15 cellular contexts compared by ENCODE assay signal in the genomic region with DNA sequence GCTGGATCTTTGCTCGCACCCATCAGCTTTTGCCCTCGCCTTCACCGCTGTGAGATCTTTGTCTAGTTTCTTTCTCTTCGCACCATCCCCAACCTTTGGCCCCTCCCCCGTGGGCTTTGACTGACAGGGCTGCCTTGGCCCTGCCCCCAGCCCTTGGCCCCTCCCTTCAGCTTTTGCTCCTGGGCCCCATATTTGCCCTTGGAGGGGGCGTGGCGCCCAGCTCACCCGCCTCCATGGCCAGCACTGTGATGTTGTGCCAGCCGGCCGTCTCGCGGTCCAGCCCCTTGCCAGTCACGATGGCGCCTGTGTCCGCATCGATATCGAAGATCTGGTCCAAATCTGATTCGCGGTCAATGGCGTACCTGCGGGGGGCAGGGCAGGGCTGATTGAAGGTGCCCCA.
DNase-seq lines count a peak whose midpoint lies in the region; ATAC-seq and TF ChIP-seq lines count a peak whose summit lies in the region.
"Had no signal": no experiment of that assay in that cellular context is flagged by ENCODE, and none has a peak within 500 bp of the region (broad histone marks: within the 10 kb centered on the region; RNA-seq: fewer than 3 reads in every experiment).

No MANE protein-coding gene starts in this region.

- H3K27me3 ChIP-seq in right cardiac atrium (ENCODE audit: control insufficient read depth, insufficient read depth): no peaks in the 10 kb centered on the region

- peaks cover 3% of the 10 kb centered on the region for H3K4me1 ChIP-seq in right cardiac atrium (ENCODE audit: control insufficient read depth, insufficient read depth, low read length)

- H3K4me3 Mint-ChIP-seq in activated naive CD4-positive, alpha-beta T cell treated with anti-CD3 and anti-CD28 coated beads, Interleukin-2, amount 10 ng/mL, durations not matched to agents 7 days and 5 days: no peak overlapping the region

- H3K9me3 ChIP-seq in right cardiac atrium (ENCODE audit: control insufficient read depth, low read length): no peaks in the 10 kb centered on the region

- DNase-seq in activated naive CD4-positive, alpha-beta T cell treated with Interleukin-2 at 50 U/mL for 16 hours: peak; percentile 17
- DNase-seq in activated naive CD4-positive, alpha-beta T cell treated with anti-CD3 and anti-CD28 coated beads, Interleukin-2, amount 10 ng/mL, durations not matched to agents 7 days and 5 days: no peak
- DNase-seq in RWPE1 (ENCODE audit: low spot score) (peak; percentile 45), right cardiac atrium (peak in 2 of 3 donors; percentile 72 to 73), SIG-M5 treated with dmso at 0.1 percent for 504 hours (lab: John Stamatoyannopoulos, UW; ENCODE audit: unreplicated experiment) (no peak)
- peak; percentile 18 for DNase-seq in stimulated activated CD4-positive, alpha-beta T cell treated with anti-CD3 and anti-CD28 coated beads, Interleukin-4, amount 100 ng/mL, for 1 hour
- DNase-seq: GF-D8; NCI-H226; occipital lobe; RPMI8226; stimulated activated naive CD4-positive, alpha-beta T cell treated with Interleukin-2 at 50 U/mL for 16 hours had no signal

- no peak overlapping the region for H3K27ac ChIP-seq in RWPE1
- H3K27ac ChIP-seq in right cardiac atrium (ENCODE audit: low read length): no peak overlapping the region

- H3K27me3 Mint-ChIP-seq in activated naive CD4-positive, alpha-beta T cell treated with anti-CD3 and anti-CD28 coated beads, Interleukin-2, amount 10 ng/mL, durations not matched to agents 7 days and 5 days: peaks cover 73% of the 10 kb centered on the region

- CTCF ChIA-PET in activated naive CD4-positive, alpha-beta T cell treated with anti-CD3 and anti-CD28 coated beads, Interleukin-2, amount 10 ng/mL, durations not matched to agents 7 days and 5 days (lab: Charles Lee): no interaction called here
- CTCF ChIA-PET in RWPE1 (lab: Yijun Ruan, JAX): interaction anchor here (0.6 kb wide), 2 partner anchors 29 to 879 kb away, joined by 3 to 4 read pairs; no protein-coding TSS in a partner anchor

- POLR2A ChIA-PET in RWPE1 (lab: Yijun Ruan, JAX; ENCODE audit: low non-redundant PET): interaction anchor here (0.6 kb wide), 1 partner anchor 161 kb away, joined by 3 read pairs; no protein-coding TSS in a partner anchor

- H3K9me3 Mint-ChIP-seq in activated naive CD4-positive, alpha-beta T cell treated with anti-CD3 and anti-CD28 coated beads, Interleukin-2, amount 10 ng/mL, durations not matched to agents 7 days and 5 days: no peaks in the 10 kb centered on the region

- no peak for TF ChIP-seq CTCF in RWPE1 (conservative IDR thresholded peaks at IDR 0.05; ENCODE audit: low read depth)

- H3K36me3 Mint-ChIP-seq in activated naive CD4-positive, alpha-beta T cell treated with anti-CD3 and anti-CD28 coated beads, Interleukin-2, amount 10 ng/mL, durations not matched to agents 7 days and 5 days: no peaks in the 10 kb centered on the region
- H3K36me3 Mint-ChIP-seq: activated naive CD8-positive, alpha-beta T cell had no signal

- no peak overlapping the region for H3K27ac Mint-ChIP-seq in activated naive CD4-positive, alpha-beta T cell treated with anti-CD3 and anti-CD28 coated beads, Interleukin-2, amount 10 ng/mL, durations not matched to agents 7 days and 5 days
- H3K27ac Mint-ChIP-seq: activated naive CD8-positive, alpha-beta T cell had no signal

- 16% methylated on average over 21 of the region's 21 CpGs for WGBS in right cardiac atrium

- no peak overlapping the region for H3K4me3 ChIP-seq in right cardiac atrium (ENCODE audit: low read length)

- H3K4me1 Mint-ChIP-seq in activated naive CD4-positive, alpha-beta T cell treated with anti-CD3 and anti-CD28 coated beads, Interleukin-2, amount 10 ng/mL, durations not matched to agents 7 days and 5 days: no peaks in the 10 kb centered on the region

- ATAC-seq in right cardiac atrium (peak in 1 of 2 donors; percentile 47), HG02763 (IDR thresholded peaks at IDR 0.05; ENCODE audit: unreplicated experiment) (no peak), GM18909 (IDR thresholded peaks at IDR 0.05; ENCODE audit: poor library complexity, unreplicated experiment) (no peak)
- ATAC-seq: left lobe of liver had no signal

- intact Hi-C loops in right cardiac atrium (cut with DNase I): no loop called here

Comparison
In these comparisons a context has a peak if more than half of its experiments do, and no peak if none do; other contexts are left out.
1. DNase-seq: peak in activated naive CD4-positive, alpha-beta T cell treated with Interleukin-2 at 50 U/mL for 16 hours (single experiment), RWPE1 (single experiment), right cardiac atrium (2 of 3) and stimulated activated CD4-positive, alpha-beta T cell treated with anti-CD3 and anti-CD28 coated beads, Interleukin-4, amount 100 ng/mL, for 1 hour (single experiment); none in activated naive CD4-positive, alpha-beta T cell treated with anti-CD3 and anti-CD28 coated beads, Interleukin-2, amount 10 ng/mL, durations not matched to agents 7 days and 5 days (single experiment) and SIG-M5 treated with dmso at 0.1 percent for 504 hours (single experiment).